24 cellular contexts compared by ENCODE assay signal in the genomic region with DNA sequence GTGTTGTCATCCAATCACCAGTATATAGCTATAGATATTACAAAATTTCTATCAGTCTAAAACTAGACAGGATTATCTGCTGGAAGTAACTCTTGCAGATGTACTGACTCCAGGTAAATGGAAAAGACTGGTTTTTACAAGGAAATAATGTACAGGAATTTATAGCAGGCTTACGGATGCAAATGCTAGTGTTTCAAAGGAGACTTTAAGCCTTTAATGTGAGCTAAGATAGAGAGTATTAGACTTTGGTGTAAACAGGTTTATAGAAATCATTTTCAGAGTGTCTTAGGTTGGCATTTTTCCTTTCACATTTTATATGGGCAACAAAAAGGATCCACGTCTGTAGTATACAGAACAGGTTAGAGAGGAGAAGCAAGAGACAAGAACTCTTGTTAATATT. TPM values are rescaled to one million over a fixed set of nuclear protein-coding genes. Genes with fewer than 3 reads are reported as not detected.
DNase-seq lines count a peak whose midpoint lies in the region; ATAC-seq and TF ChIP-seq lines count a peak whose summit lies in the region.
"Had no signal": no experiment of that assay in that cellular context is flagged by ENCODE, and none has a peak within 500 bp of the region (broad histone marks: within the 10 kb centered on the region; RNA-seq: fewer than 3 reads in every experiment).

No MANE protein-coding gene starts in this region.

- H3K4me3 Mint-ChIP-seq in stimulated activated memory B cell treated with anti-CD40 and anti-IgM and Interleukin-4, amounts not matched to agents 10 μg/mL and 1 μg/mL and 100 μg/mL, for 72 hours: no peak overlapping the region
- H3K4me3 Mint-ChIP-seq: activated naive CD8-positive, alpha-beta T cell treated with anti-CD3 and anti-CD28 coated beads, Interleukin-2, amount 10 ng/mL, durations not matched to agents 7 days and 5 days; stimulated activated naive CD8-positive, alpha-beta T cell treated with anti-CD3 and anti-CD28 coated beads, Interleukin-15, Interleukin-2, amounts not matched to agents 100 ng/mL and 50 ng/mL, for 24 hours; T-helper 1 cell treated with Interleukin-12 subunit alpha and Interleukin-12 subunit beta and Interleukin-4 antibody, amounts not matched to agents 30 μg/mL and 1 μg/mL, for 36 hours had no signal

- no peaks in the 10 kb centered on the region for H3K36me3 Mint-ChIP-seq in stimulated activated memory B cell treated with anti-CD40 and anti-IgM and Interleukin-4, amounts not matched to agents 10 μg/mL and 1 μg/mL and 100 μg/mL, for 72 hours
- H3K36me3 Mint-ChIP-seq: activated naive CD8-positive, alpha-beta T cell treated with anti-CD3 and anti-CD28 coated beads, Interleukin-2, amount 10 ng/mL, durations not matched to agents 7 days and 5 days had no signal

- TF ChIP-seq CTCF in hepatocyte (IDR thresholded peaks at IDR 0.05; ENCODE audit: poor library complexity): no peak

- H3K4me3 ChIP-seq in SK-N-MC (0 out of 2 replicates have a peak overlapping the region, but pooled peaks have one; percentile 46), hepatocyte (no peak overlapping the region)
- H3K4me3 ChIP-seq: HAP-1, thoracic aorta, vagina had no signal

- peaks cover 73% of the 10 kb centered on the region for H3K4me1 Mint-ChIP-seq in stimulated activated memory B cell treated with anti-CD40 and anti-IgM and Interleukin-4, amounts not matched to agents 10 μg/mL and 1 μg/mL and 100 μg/mL, for 72 hours
- H3K4me1 Mint-ChIP-seq: activated naive CD8-positive, alpha-beta T cell treated with anti-CD3 and anti-CD28 coated beads, Interleukin-2, amount 10 ng/mL, durations not matched to agents 7 days and 5 days had no signal

- no peaks in the 10 kb centered on the region for H3K36me3 ChIP-seq in SK-N-MC (ENCODE audit: insufficient read depth, low read length)
- no peaks in the 10 kb centered on the region for H3K36me3 ChIP-seq in hepatocyte (replicated peaks; ENCODE audit: insufficient read depth, low read depth)
- H3K36me3 ChIP-seq: HAP-1, neutrophil, thoracic aorta, vagina had no signal

- DNase-seq in SK-N-MC (ENCODE audit: low read depth, low spot score): no peak
- no peak for DNase-seq in hepatocyte (ENCODE audit: low spot score)
- DNase-seq in hippocampal formation (lab: John Stamatoyannopoulos, UW): no peak
- DNase-seq in C1 segment of cervical spinal cord (lab: John Stamatoyannopoulos, UW): no peak
- no peak for DNase-seq in iPS-NIHi7 (ENCODE audit: extremely low spot score)
- no peak for DNase-seq in activated CD4-positive, alpha-beta T cell treated with anti-CD3 and anti-CD28 coated beads, Interleukin-2, amount 50 U/mL, for 48 hours
- DNase-seq: activated CD4-positive, alpha-beta T cell treated with anti-CD3 and anti-CD28 coated beads for 1 hour; activated effector memory CD4-positive, alpha-beta T cell treated with anti-CD3 and anti-CD28 coated beads, Interleukin-2, amount 50 U/mL, for 16 hours; activated naive CD8-positive, alpha-beta T cell treated with anti-CD3 and anti-CD28 coated beads, Interleukin-2, amount 10 ng/mL, durations not matched to agents 7 days and 5 days; Calu3; DMS79 treated with DMSO at 0.1 percent for 48 hours; head of caudate nucleus; KBM-7; NCI-H2029; NCI-H526 treated with DMSO at 0.1 percent for 48 hours; RPMI8226 had no signal

- no peak overlapping the region for H2AFZ ChIP-seq in hepatocyte

- WGBS in hepatocyte (ENCODE audit: low lambda C conversion rate, missing lambda C conversion rate): 41% methylated on average over 2 of the region's 2 CpGs

- no peaks in the 10 kb centered on the region for H3K9me2 ChIP-seq in hepatocyte (replicated peaks; ENCODE audit: insufficient read depth)

- no peak overlapping the region for H3K27ac ChIP-seq in SK-N-MC
- H3K27ac ChIP-seq in hepatocyte: no peak overlapping the region
- H3K27ac ChIP-seq: neutrophil, thoracic aorta, vagina had no signal

- H3K9me3 Mint-ChIP-seq in stimulated activated memory B cell treated with anti-CD40 and anti-IgM and Interleukin-4, amounts not matched to agents 10 μg/mL and 1 μg/mL and 100 μg/mL, for 72 hours: no peaks in the 10 kb centered on the region
- H3K9me3 Mint-ChIP-seq: activated naive CD8-positive, alpha-beta T cell treated with anti-CD3 and anti-CD28 coated beads, Interleukin-2, amount 10 ng/mL, durations not matched to agents 7 days and 5 days; T-helper 1 cell treated with Interleukin-12 subunit alpha and Interleukin-12 subunit beta and Interleukin-4 antibody, amounts not matched to agents 30 μg/mL and 1 μg/mL, for 36 hours had no signal

- no peak overlapping the region for H3K9ac ChIP-seq in SK-N-MC (ENCODE audit: insufficient read length)

- peak overlapping the region; percentile 48 for H3K27ac Mint-ChIP-seq in stimulated activated memory B cell treated with anti-CD40 and anti-IgM and Interleukin-4, amounts not matched to agents 10 μg/mL and 1 μg/mL and 100 μg/mL, for 72 hours
- H3K27ac Mint-ChIP-seq: activated naive CD8-positive, alpha-beta T cell treated with anti-CD3 and anti-CD28 coated beads, Interleukin-2, amount 10 ng/mL, durations not matched to agents 7 days and 5 days; stimulated activated naive CD8-positive, alpha-beta T cell treated with anti-CD3 and anti-CD28 coated beads, Interleukin-15, Interleukin-2, amounts not matched to agents 100 ng/mL and 50 ng/mL, for 24 hours; T-helper 1 cell treated with Interleukin-12 subunit alpha and Interleukin-12 subunit beta and Interleukin-4 antibody, amounts not matched to agents 30 μg/mL and 1 μg/mL, for 36 hours had no signal

- ATAC-seq in GM18511 (IDR thresholded peaks at IDR 0.05; ENCODE audit: unreplicated experiment): peak; percentile 14
- no peak for ATAC-seq in stimulated activated memory B cell treated with anti-CD40 and anti-IgM and Interleukin-4, amounts not matched to agents 10 μg/mL and 1 μg/mL and 100 μg/mL, for 72 hours

- H3K27me3 ChIP-seq in hepatocyte: no peaks in the 10 kb centered on the region
- H3K27me3 ChIP-seq: vagina had no signal

- peak overlapping the region; percentile 5 for H3K4me2 ChIP-seq in hepatocyte

- no peaks in the 10 kb centered on the region for H3K9me3 ChIP-seq in SK-N-MC (ENCODE audit: low read depth, low read length)
- H3K9me3 ChIP-seq in hepatocyte (ENCODE audit: low read depth): no peaks in the 10 kb centered on the region
- H3K9me3 ChIP-seq: HAP-1, neutrophil, thoracic aorta, vagina had no signal

- H3K4me1 ChIP-seq in hepatocyte (ENCODE audit: insufficient read depth): peaks cover 27% of the 10 kb centered on the region

- H3K79me2 ChIP-seq in hepatocyte: peaks cover 96% of the 10 kb centered on the region

- peaks cover 7% of the 10 kb centered on the region for H4K20me1 ChIP-seq in hepatocyte (ENCODE audit: insufficient read depth, poor library complexity, severe bottlenecking)

- H3K27me3 Mint-ChIP-seq in stimulated activated memory B cell treated with anti-CD40 and anti-IgM and Interleukin-4, amounts not matched to agents 10 μg/mL and 1 μg/mL and 100 μg/mL, for 72 hours: peaks cover 8% of the 10 kb centered on the region

RNA-seq across cellular contexts. Expression of gene ZNF608, which starts 16.1 kb away (rescaled TPM):
- total RNA-seq in hepatocyte: 28.5 and 30.0 TPM in 2 replicates
- polyA plus RNA-seq in hepatocyte: 12.4 and 19.8 TPM in 2 replicates
- total RNA-seq: activated naive CD8-positive, alpha-beta T cell treated with anti-CD3 and anti-CD28 coated beads, Interleukin-2, amount 10 ng/mL, durations not matched to agents 7 days and 5 days had no signal
